ENCODE assay signal across 35 cellular contexts in genomic region chr2:72208225-72208624, GRCh38.
"Had no signal": no experiment of that assay in that cellular context is flagged by ENCODE, and none has a peak within 500 bp of the region (broad histone marks: within the 10 kb centered on the region; RNA-seq: fewer than 3 reads in every experiment).

No MANE protein-coding gene starts in this region.

- H3K4me2 ChIP-seq: KMS-11 had no signal

- H3K36me3 ChIP-seq: MG63 had no signal

- H3K9ac ChIP-seq: KMS-11 had no signal

- DNase-seq: Karpas-422, Kasumi-1, KG1, MG63, MM.1S, MV-4-11, NCI-H1048, NCI-H1092, NCI-H1092 treated with DMSO at 0.1 percent for 48 hours, NCI-H1105, NCI-H1105 treated with DMSO at 0.1 percent for 48 hours, NCI-H1417, NCI-H1417 treated with DMSO at 0.1 percent for 48 hours, NCI-H1436, NCI-H1436 treated with DMSO at 0.1 percent for 48 hours, NCI-H146, NCI-H1694, NCI-H1694 treated with DMSO at 0.1 percent for 48 hours, NCI-H187, NCI-H187 treated with DMSO at 0.1 percent for 48 hours, NCI-H1930, NCI-H2029, NCI-H2029 treated with DMSO at 0.1 percent for 48 hours, NCI-H2081, NCI-H2081 treated with DMSO at 0.1 percent for 48 hours, NCI-H2107, NCI-H2171, NCI-H2171 treated with DMSO at 0.1 percent for 48 hours, NCI-H2227 treated with DMSO at 0.1 percent for 48 hours, NCI-H226, NCI-H345, NCI-H446, NCI-H446 treated with DMSO at 0.1 percent for 48 hours, NCI-H510A had no signal

- H3K27ac ChIP-seq: KMS-11 had no signal

- H3K27me3 ChIP-seq: MG63 had no signal

- H3K9me3 ChIP-seq: MG63 had no signal

- H3K4me3 ChIP-seq: MG63 had no signal
